Comparison of ENCODE assay signal across 1 cellular context in genomic region chr10:4984971-4985594, GRCh38.
TF ChIP-seq lines count a peak whose summit lies in the region.

No MANE protein-coding gene starts in this region.

TF ChIP-seq in HepG2, 621 proteins besides CTCF, POLR2A, EP300 and RAD21:
- no peak for TF ChIP-seq KLF16 (CRISPR knock-in tag; IDR thresholded peaks at IDR 0.05)
- peak; percentile 59; the same call in 1 of the 2 replicates for TF ChIP-seq KDM2A (CRISPR knock-in tag; IDR thresholded peaks at IDR 0.05; ENCODE audit: borderline replicate concordance, low read depth)
- TF ChIP-seq NKX3-1 (CRISPR knock-in tag; IDR thresholded peaks at IDR 0.05), result no peak
- TF ChIP-seq RBM22 (optimal IDR thresholded peaks at IDR 0.05; ENCODE audit: low read length), result peak; percentile 67
- no peak for TF ChIP-seq NAIF1 (CRISPR knock-in tag; IDR thresholded peaks at IDR 0.05; ENCODE audit: borderline replicate concordance)
- 0 out of 2 replicates have a peak, but pooled peaks have one; percentile 57 for TF ChIP-seq PAF1 (CRISPR knock-in tag; IDR thresholded peaks at IDR 0.05)
- no peak for TF ChIP-seq ZNF484 (CRISPR knock-in tag; IDR thresholded peaks at IDR 0.05; ENCODE audit: borderline replicate concordance, low read depth)
- no peak for TF ChIP-seq ZNF740 (CRISPR knock-in tag; IDR thresholded peaks at IDR 0.05)
- peak; percentile 4; the same call in 1 of the 2 replicates for TF ChIP-seq STAG1 (CRISPR knock-in tag; IDR thresholded peaks at IDR 0.05)
- TF ChIP-seq POLR2AphosphoS2 (IDR thresholded peaks at IDR 0.05; ENCODE audit: low read depth, low read length), result peak; percentile 30; the same call in 1 of the 2 replicates
- TF ChIP-seq POLR2G (IDR thresholded peaks at IDR 0.05; ENCODE audit: low read depth, low read length), result peak; percentile 73
- peak; percentile 42 for TF ChIP-seq AGO2 (optimal IDR thresholded peaks at IDR 0.05; ENCODE audit: low read depth, low read length)
- peak; percentile 53; the same call in 1 of the 2 replicates for TF ChIP-seq AFF4 (CRISPR knock-in tag; IDR thresholded peaks at IDR 0.05)
- TF ChIP-seq ZC3H4 (CRISPR knock-in tag; IDR thresholded peaks at IDR 0.05; ENCODE audit: borderline replicate concordance), result peak; percentile 90
- TF ChIP-seq ZIK1 (CRISPR knock-in tag; IDR thresholded peaks at IDR 0.05; ENCODE audit: borderline replicate concordance, low read depth), result no peak
- 0 out of 2 replicates have a peak, but pooled peaks have one; percentile 29 for TF ChIP-seq SSRP1 (CRISPR knock-in tag; IDR thresholded peaks at IDR 0.05)
- no peak for TF ChIP-seq MEIS1 (CRISPR knock-in tag; IDR thresholded peaks at IDR 0.05; ENCODE audit: borderline replicate concordance)
- TF ChIP-seq LRRFIP1 (CRISPR knock-in tag; conservative IDR thresholded peaks at IDR 0.05), result no peak
TF ChIP-seq in HepG2: peak in this region for 10.
